8 cellular contexts compared by ENCODE assay signal in the genomic region with DNA sequence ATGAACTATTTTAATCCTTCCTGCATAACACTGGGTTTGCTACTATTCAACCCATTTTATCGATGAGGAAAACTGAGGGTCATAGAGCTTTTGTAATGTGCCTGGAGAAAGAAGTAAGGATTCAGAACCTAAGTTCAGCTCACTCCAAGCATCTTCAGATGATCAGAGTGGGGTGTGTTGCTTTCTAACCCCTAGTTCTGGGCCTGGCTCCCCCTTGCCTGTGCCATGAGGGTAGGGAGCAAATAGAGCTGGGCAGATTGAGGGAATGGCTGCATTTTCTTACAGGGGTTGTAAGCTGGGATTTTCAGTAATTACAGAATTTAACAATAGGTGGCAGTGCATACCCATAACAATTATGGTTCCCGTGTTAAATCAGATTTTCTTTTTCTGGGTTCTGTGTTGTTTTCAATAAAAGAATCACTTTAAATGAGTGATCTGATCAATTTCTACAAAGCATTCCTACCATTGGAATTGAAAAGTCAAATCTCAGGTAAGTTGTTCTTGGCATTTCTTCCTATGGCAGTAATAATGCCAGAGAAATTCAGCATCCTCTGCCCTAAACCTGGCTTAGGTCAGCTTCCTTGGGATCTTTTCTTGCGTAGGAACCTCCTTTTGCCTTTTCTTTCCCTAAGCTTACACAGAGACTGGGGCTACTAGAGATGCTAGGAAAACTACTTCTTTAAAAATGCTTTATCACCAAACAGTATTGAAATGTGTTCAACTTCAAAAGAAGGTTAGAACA. TPM values are rescaled to one million over a fixed set of nuclear protein-coding genes. Genes with fewer than 3 reads are reported as not detected.
DNase-seq lines count a peak whose midpoint lies in the region; TF ChIP-seq lines count a peak whose summit lies in the region.

No MANE protein-coding gene starts in this region.

- TF ChIP-seq CTCF in A673 (conservative IDR thresholded peaks at IDR 0.05; ENCODE audit: low read depth, low read length) (peak; percentile 63), GM12864 (IDR thresholded peaks at IDR 0.05; ENCODE audit: low read depth, low read length, missing control alignments) (peak; percentile 51), fibroblast of the aortic adventitia (IDR thresholded peaks at IDR 0.05; ENCODE audit: insufficient read depth, low read length) (peak; percentile 57)

- no peaks in the 10 kb centered on the region for H3K36me3 ChIP-seq in A673 (ENCODE audit: insufficient read depth, low read length, poor library complexity, severe bottlenecking)

- BruUV-seq in A673 (replicated peaks; lab: Mats Ljungman, UMichigan): no TSS peak

- peaks cover 26% of the 10 kb centered on the region for H3K4me1 ChIP-seq in A673 (ENCODE audit: insufficient read depth, low read length, poor library complexity, severe bottlenecking)

- no peaks in the 10 kb centered on the region for H3K9me3 ChIP-seq in A673 (ENCODE audit: low read depth, low read length, poor library complexity, severe bottlenecking)

- in situ Hi-C loops in SK-MEL-5 (cut with HindIII; ENCODE audit: low pct_unique_long_range_greater_than_20kb, low sequenced_read_pairs): no loop called here

- DNase-seq in A673 (ENCODE audit: low spot score): peak; percentile 64
- DNase-seq in GM12864 (ENCODE audit: low read depth): peak; percentile 39
- peak; percentile 33 for DNase-seq in HS-5 (ENCODE audit: low read depth)
- peak; percentile 57 for DNase-seq in SK-MEL-5 (ENCODE audit: low read depth, low spot score)
- DNase-seq in fibroblast of the aortic adventitia (ENCODE audit: low read depth): peak; percentile 75
- DNase-seq in retina: peak; percentile 43
- no peak for DNase-seq in T-helper 9 cell
- no peak for DNase-seq in NCI-H226

- POLR2A ChIA-PET in A673 (lab: Charles Lee; ENCODE audit: low non-redundant PET): no interaction called here

- H3K27me3 ChIP-seq in A673 (replicated peaks; ENCODE audit: insufficient read depth, low read depth, low read length, poor library complexity): peaks cover 12% of the 10 kb centered on the region

- CTCF ChIA-PET in A673 (lab: Charles Lee): interaction anchor here (0.6 to 3.9 kb wide), 9 partner anchors 56 to 604 kb away, joined by 3 to 29 read pairs (median 4); a partner anchor contains a TSS

- H3K4me3 ChIP-seq in A673 (ENCODE audit: low read depth, low read length, poor library complexity, severe bottlenecking): no peak overlapping the region
- no peak overlapping the region for H3K4me3 ChIP-seq in GM12864 (ENCODE audit: low read depth, low read length)
- no peak overlapping the region for H3K4me3 ChIP-seq in fibroblast of the aortic adventitia (ENCODE audit: low read depth, low read length)

- H3K27ac ChIP-seq in A673 (ENCODE audit: low read depth, low read length, poor library complexity, severe bottlenecking): no peak overlapping the region

- intact Hi-C loops in A673 (cut with micrococcal nuclease; ENCODE audit: unreplicated experiment): loop anchor here (2.0 to 5.0 kb wide), 2 partner anchors 122 to 602 kb away; no protein-coding TSS in a partner anchor

RNA-seq across cellular contexts. Expression of a gene that starts 45.2 kb away (rescaled TPM):
- total RNA-seq in A673 (2021) (0.11 and 0.35 TPM in 2 replicates), fibroblast of the aortic adventitia (ENCODE audit: low replicate concordance) (2.3 and 5.6 TPM in 2 replicates)
- 0.03 and 0.08 TPM in 2 replicates for total RNA-seq in SK-MEL-5 (2014; rRNA removed; shearing (Covaris generic))
- not detected in 2 replicates for polyA plus RNA-seq in SK-MEL-5 (2015; cell fraction: cytosol; rRNA removed)
- 1.3 and 1.5 TPM in 2 replicates for polyA plus RNA-seq in SK-MEL-5 (2015; cell fraction: nucleus; rRNA removed)

Comparison
In these comparisons a context has a peak if more than half of its experiments do, and no peak if none do; other contexts are left out.
1. DNase-seq: peak in A673 (single experiment), GM12864 (single experiment), HS-5 (single experiment), SK-MEL-5 (single experiment), fibroblast of the aortic adventitia (single experiment) and retina (single experiment); none in T-helper 9 cell (single experiment) and NCI-H226 (single experiment).
2. Peak in every context shown above with its lines, with median percentiles within 50 percentile points of each other: CTCF ChIP-seq.